In genomic region chr4:185395255-185395955, GRCh38 we compare ENCODE assay signal across 1 cellular context.
TF ChIP-seq lines count a peak whose summit lies in the region.

Gene LRP2BP, minus strand, starts transcription at chr4:185395924. Its CDS starts 17,738 bp downstream, at chr4:185378186.

TF ChIP-seq in K562, 482 proteins besides CTCF, POLR2A, EP300 and RAD21 (continued from another document):
- no peak for TF ChIP-seq E2F8 (IDR thresholded peaks at IDR 0.05; ENCODE audit: low read depth, partially characterized antibody)
- no peak for TF ChIP-seq ZNF140 (CRISPR knock-in tag; IDR thresholded peaks at IDR 0.05)
- no peak for TF ChIP-seq ZNF740 (CRISPR knock-in tag; IDR thresholded peaks at IDR 0.05)
- no peak for TF ChIP-seq ZNF740 (tag; IDR thresholded peaks at IDR 0.05)
- no peak for TF ChIP-seq CREB3 (tag; conservative IDR thresholded peaks at IDR 0.05; ENCODE audit: low read depth)
- no peak for TF ChIP-seq CREM (IDR thresholded peaks at IDR 0.05; ENCODE audit: low read depth)
- TF ChIP-seq MTF1 (CRISPR knock-in tag; IDR thresholded peaks at IDR 0.05; ENCODE audit: borderline replicate concordance) = no peak
- TF ChIP-seq ZEB2 (IDR thresholded peaks at IDR 0.05) = no peak
- no peak for TF ChIP-seq ZSCAN32 (CRISPR knock-in tag; IDR thresholded peaks at IDR 0.05)
- no peak for TF ChIP-seq ZNF449 (CRISPR knock-in tag; IDR thresholded peaks at IDR 0.05)
- TF ChIP-seq ZNF57 (CRISPR knock-in tag; IDR thresholded peaks at IDR 0.05) = no peak
- TF ChIP-seq ZNF436 (CRISPR knock-in tag; IDR thresholded peaks at IDR 0.05) = no peak
- TF ChIP-seq RERE (CRISPR knock-in tag; IDR thresholded peaks at IDR 0.05; ENCODE audit: borderline replicate concordance) = no peak
- no peak for TF ChIP-seq TRIM28 (IDR thresholded peaks at IDR 0.05)
- peak; percentile 59 for TF ChIP-seq CHD1 (IDR thresholded peaks at IDR 0.05; ENCODE audit: low read length)
- no peak for TF ChIP-seq HDAC6 (IDR thresholded peaks at IDR 0.05; ENCODE audit: low read depth, low read length)
- TF ChIP-seq HNRNPUL1 (IDR thresholded peaks at IDR 0.05; ENCODE audit: low read length) = no peak
- no peak for TF ChIP-seq CHD2 (IDR thresholded peaks at IDR 0.05; ENCODE audit: low read depth, low read length)
- TF ChIP-seq ZNF512 (tag; IDR thresholded peaks at IDR 0.05) = no peak
- no peak for TF ChIP-seq TARDBP (IDR thresholded peaks at IDR 0.05)
- TF ChIP-seq ZNF143 (CRISPR knock-in tag; IDR thresholded peaks at IDR 0.05) = no peak
- TF ChIP-seq PTTG1 (tag; IDR thresholded peaks at IDR 0.05; ENCODE audit: low read depth) = no peak
- peak in 1 of 2 experiments; percentile 22; a peak in 1 of 4 replicates for TF ChIP-seq CSDE1 (IDR thresholded peaks at IDR 0.05)
- TF ChIP-seq RNF219 (CRISPR knock-in tag; IDR thresholded peaks at IDR 0.05) = no peak
- no peak for TF ChIP-seq GABPB2 (CRISPR knock-in tag; conservative IDR thresholded peaks at IDR 0.05)
- TF ChIP-seq HBP1 (CRISPR knock-in tag; IDR thresholded peaks at IDR 0.05) = no peak
- no peak for TF ChIP-seq ZNF263 (CRISPR knock-in tag; IDR thresholded peaks at IDR 0.05; ENCODE audit: borderline replicate concordance)
- no peak for TF ChIP-seq HLTF (IDR thresholded peaks at IDR 0.05)
- TF ChIP-seq ZKSCAN3 (CRISPR knock-in tag; IDR thresholded peaks at IDR 0.05) = no peak
- no peak for TF ChIP-seq KAT2B (IDR thresholded peaks at IDR 0.05; ENCODE audit: low read depth, low read length)
- peak; percentile 65 for TF ChIP-seq POLR2H (tag; IDR thresholded peaks at IDR 0.05; ENCODE audit: low read depth)
- TF ChIP-seq ADNP (tag; IDR thresholded peaks at IDR 0.05) = 0 out of 2 replicates have a peak, but pooled peaks have one; percentile 39
- no peak for TF ChIP-seq DDX20 (tag; IDR thresholded peaks at IDR 0.05; ENCODE audit: low read depth)
- no peak for TF ChIP-seq CHCHD3 (CRISPR knock-in tag; IDR thresholded peaks at IDR 0.05)
- no peak for TF ChIP-seq EGR1 (conservative IDR thresholded peaks at IDR 0.05)
- no peak for TF ChIP-seq NELFE (IDR thresholded peaks at IDR 0.05; ENCODE audit: insufficient read depth, insufficient read length)
- no peak for TF ChIP-seq FOXM1 (IDR thresholded peaks at IDR 0.05; ENCODE audit: low read depth)
- TF ChIP-seq FOXM1 (CRISPR knock-in tag; IDR thresholded peaks at IDR 0.05; ENCODE audit: low read depth) = no peak
- no peak for TF ChIP-seq PREB (CRISPR knock-in tag; IDR thresholded peaks at IDR 0.05)
- no peak for TF ChIP-seq ELF4 (CRISPR knock-in tag; IDR thresholded peaks at IDR 0.05)
- no peak for TF ChIP-seq RAD51 (IDR thresholded peaks at IDR 0.05; ENCODE audit: borderline replicate concordance, low read depth)
- TF ChIP-seq OTX1 (CRISPR knock-in tag; IDR thresholded peaks at IDR 0.05) = no peak
- TF ChIP-seq SRSF7 (optimal IDR thresholded peaks at IDR 0.05; ENCODE audit: low read depth, low read length) = no peak
- TF ChIP-seq BRD4 (IDR thresholded peaks at IDR 0.05) = 0 out of 2 replicates have a peak, but pooled peaks have one; percentile 25
- no peak for TF ChIP-seq NCOA1 (IDR thresholded peaks at IDR 0.05; ENCODE audit: low read depth)
- no peak for TF ChIP-seq PCBP1 (IDR thresholded peaks at IDR 0.05; ENCODE audit: low read depth, low read length, poor library complexity, severe bottlenecking)
- TF ChIP-seq TCF7L2 (IDR thresholded peaks at IDR 0.05; ENCODE audit: low read depth, low read length) = no peak
- TF ChIP-seq ZKSCAN1 (IDR thresholded peaks at IDR 0.05; ENCODE audit: low read depth, low read length) = no peak
- no peak for TF ChIP-seq IRF2 (CRISPR knock-in tag; IDR thresholded peaks at IDR 0.05)
- TF ChIP-seq ETV6 (IDR thresholded peaks at IDR 0.05; ENCODE audit: borderline replicate concordance in 1 of 2, low read depth in 2 of 2, low read length in 1 of 2) = no peak
- no peak for TF ChIP-seq ETV6 (CRISPR knock-in tag; IDR thresholded peaks at IDR 0.05; ENCODE audit: borderline replicate concordance)
- no peak for TF ChIP-seq RBM25 (IDR thresholded peaks at IDR 0.05; ENCODE audit: low read depth, low read length, severe bottlenecking)
- peak; percentile 44; the same call in 1 of the 2 replicates for TF ChIP-seq GTF2E2 (tag; IDR thresholded peaks at IDR 0.05)
- no peak for TF ChIP-seq SAFB2 (IDR thresholded peaks at IDR 0.05; ENCODE audit: borderline replicate concordance, low read depth, low read length, severe bottlenecking)
- TF ChIP-seq PML (IDR thresholded peaks at IDR 0.05; ENCODE audit: low read length) = no peak
